ENCODE assay signal across 16 cellular contexts in the genomic region with DNA sequence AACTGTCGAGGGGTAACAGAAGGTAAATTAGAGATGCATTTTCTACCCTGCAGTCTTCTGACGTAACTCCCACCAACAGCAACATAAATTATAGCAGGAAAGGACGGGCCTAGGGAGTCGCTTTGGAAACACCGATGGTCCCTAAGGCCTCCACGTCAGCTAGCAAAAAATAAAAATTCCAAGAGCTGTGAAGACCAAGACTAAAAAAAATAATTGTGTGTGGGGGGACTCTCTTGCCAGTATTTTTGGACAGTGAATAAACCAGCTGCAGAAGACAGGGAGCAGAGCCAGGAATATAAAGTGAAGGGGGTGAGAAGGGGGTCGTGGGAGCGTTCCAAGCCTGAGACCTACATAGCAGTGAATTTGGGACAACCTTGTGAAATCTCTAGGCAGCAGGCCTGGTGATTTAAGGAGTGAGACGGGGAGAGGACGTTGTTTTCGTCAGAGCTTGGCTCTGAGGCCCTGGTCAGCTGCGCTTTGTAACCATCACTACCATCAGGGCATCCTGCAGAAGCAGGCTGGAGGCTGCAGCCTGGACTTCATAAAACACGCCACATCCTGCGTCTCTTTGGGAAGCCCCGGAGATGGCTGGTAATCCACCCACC.
DNase-seq lines count a peak whose midpoint lies in the region; ATAC-seq and TF ChIP-seq lines count a peak whose summit lies in the region.
"Had no signal": no experiment of that assay in that cellular context is flagged by ENCODE, and none has a peak within 500 bp of the region (broad histone marks: within the 10 kb centered on the region; RNA-seq: fewer than 3 reads in every experiment).

No MANE protein-coding gene starts in this region.

- ATAC-seq in GM18858 (IDR thresholded peaks at IDR 0.05; ENCODE audit: unreplicated experiment) = no peak
- ATAC-seq: foreskin keratinocyte; naive thymus-derived CD8-positive, alpha-beta T cell had no signal

- DNase-seq in ascending aorta (ENCODE audit: low spot score in 2 of 2) (peak; percentile 39 to 74), fibroblast of villous mesenchyme (ENCODE audit: low read depth) (peak; percentile 50), midbrain (lab: John Stamatoyannopoulos, UW) (peak; percentile 60), superior temporal gyrus (ENCODE audit: extremely low spot score) (peak; percentile 29), NCI-H2107 treated with DMSO at 0.1 percent for 48 hours (lab: John Stamatoyannopoulos, UW; ENCODE audit: unreplicated experiment) (no peak), activated T-cell treated with anti-CD3 and anti-CD28 coated beads for 4 hours (no peak)
- DNase-seq in activated CD4-positive, alpha-beta T cell treated with anti-CD3 and anti-CD28 coated beads for 1 hour = no peak
- DNase-seq: activated CD4-positive, alpha-beta memory T cell treated with anti-CD3 and anti-CD28 coated beads for 36 hours; foreskin keratinocyte; GOT3; MV-4-11; naive thymus-derived CD8-positive, alpha-beta T cell; SJCRH30; stimulated activated naive CD4-positive, alpha-beta T cell treated with Interleukin-2 at 50 U/mL for 16 hours; T1000 had no signal

- H3K4me3 ChIP-seq in ascending aorta = no peak overlapping the region
- no peak overlapping the region for H3K4me3 ChIP-seq in fibroblast of villous mesenchyme (ENCODE audit: low read depth, low read length)
- H3K4me3 ChIP-seq: SJCRH30 had no signal

- H3K4me1 ChIP-seq in ascending aorta = peaks cover 4 to 6% of the 10 kb centered on the region in 2 donors
- H3K4me1 ChIP-seq: foreskin keratinocyte, SJCRH30 had no signal

- H3K36me3 ChIP-seq in ascending aorta = no peaks in the 10 kb centered on the region
- H3K36me3 ChIP-seq: SJCRH30 had no signal

- TF ChIP-seq CTCF in ascending aorta (IDR thresholded peaks at IDR 0.05) (no peak), fibroblast of villous mesenchyme (IDR thresholded peaks at IDR 0.05; ENCODE audit: insufficient read depth, low read depth, low read length) (no peak)

- H3K27ac ChIP-seq in ascending aorta = peak overlapping the region; percentile 21 to 73
- H3K27ac ChIP-seq: foreskin keratinocyte, SJCRH30 had no signal

- no peaks in the 10 kb centered on the region for H3K27me3 ChIP-seq in ascending aorta
- H3K27me3 ChIP-seq: foreskin keratinocyte, SJCRH30 had no signal

- peaks cover 6 to 13% of the 10 kb centered on the region in 2 donors for H3K9me3 ChIP-seq in ascending aorta

- intact Hi-C loops in ascending aorta (cut with DNase I) = no loop called here

Comparison
In these comparisons a context has a peak if more than half of its experiments do, and no peak if none do; other contexts are left out.
1. DNase-seq: peak in ascending aorta (2 of 2), fibroblast of villous mesenchyme (single experiment), midbrain (single experiment) and superior temporal gyrus (single experiment); none in activated CD4-positive, alpha-beta T cell treated with anti-CD3 and anti-CD28 coated beads for 1 hour (single experiment), NCI-H2107 treated with DMSO at 0.1 percent for 48 hours (single experiment) and activated T-cell treated with anti-CD3 and anti-CD28 coated beads for 4 hours (single experiment).